In the genomic region with DNA sequence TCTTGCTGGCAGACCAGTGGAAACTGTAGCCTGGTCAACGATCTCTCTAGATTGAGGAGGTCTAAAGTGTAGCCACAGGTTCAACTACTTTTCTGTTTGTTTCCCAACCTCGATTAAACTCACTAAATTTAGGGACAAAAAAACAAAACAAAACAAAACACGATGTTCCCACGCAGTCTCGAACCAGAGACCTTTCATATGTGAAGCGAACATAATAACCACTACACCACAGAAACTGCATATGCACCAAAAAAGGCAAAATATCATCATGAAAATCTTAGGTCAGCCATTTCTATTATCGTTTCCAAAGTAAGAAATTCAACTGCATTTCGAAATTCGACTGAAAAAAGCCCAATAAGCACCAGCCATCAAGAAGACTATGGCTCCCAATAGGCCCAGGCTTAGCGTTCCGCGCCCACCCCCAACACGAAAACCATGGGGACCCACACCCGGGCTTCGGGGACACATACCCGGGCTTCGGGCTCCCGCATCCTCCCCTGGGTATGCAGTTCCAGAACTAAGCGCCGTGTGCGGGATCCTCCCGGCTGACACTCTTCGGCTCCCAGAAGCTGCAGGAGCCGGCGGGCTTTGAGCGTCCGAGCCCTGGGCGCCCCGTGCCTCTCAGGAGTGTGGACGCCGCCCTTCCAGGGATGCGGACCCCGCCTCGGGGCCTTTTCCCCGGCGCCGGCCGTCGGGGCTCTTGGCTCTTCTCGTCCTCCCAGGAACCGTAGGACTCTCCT, we compare ENCODE assay signal across 1 cellular context.
A peak's percentile ranks its signal among the peaks of the same experiment; 100 is the strongest.
TF ChIP-seq lines count a peak whose summit lies in the region.
"Not testable (repeated sequence)": the region's sequence is repeated elsewhere in the genome, so short reads cannot be mapped to it uniquely, and the experiment has no call there.

No MANE protein-coding gene starts in this region.

TF ChIP-seq in K562, 482 proteins besides CTCF, POLR2A, EP300 and RAD21:
- TF ChIP-seq ZBTB5 (IDR thresholded peaks at IDR 0.05) (0 out of 2 replicates have a peak, but pooled peaks have one; percentile 18), POLR3A (IDR thresholded peaks at IDR 0.05; ENCODE audit: borderline replicate concordance, extremely low read depth, insufficient read depth, insufficient read length) (peak; percentile 60), POLR2H (tag; IDR thresholded peaks at IDR 0.05; ENCODE audit: low read depth) (peak; percentile 97), BRD9 (IDR thresholded peaks at IDR 0.05; ENCODE audit: low read depth, partially characterized antibody) (peak; percentile 77), ZNF407 (IDR thresholded peaks at IDR 0.05; ENCODE audit: low read depth) (0 out of 2 replicates have a peak, but pooled peaks have one; percentile 28)
- TF ChIP-seq, protein P1, sequence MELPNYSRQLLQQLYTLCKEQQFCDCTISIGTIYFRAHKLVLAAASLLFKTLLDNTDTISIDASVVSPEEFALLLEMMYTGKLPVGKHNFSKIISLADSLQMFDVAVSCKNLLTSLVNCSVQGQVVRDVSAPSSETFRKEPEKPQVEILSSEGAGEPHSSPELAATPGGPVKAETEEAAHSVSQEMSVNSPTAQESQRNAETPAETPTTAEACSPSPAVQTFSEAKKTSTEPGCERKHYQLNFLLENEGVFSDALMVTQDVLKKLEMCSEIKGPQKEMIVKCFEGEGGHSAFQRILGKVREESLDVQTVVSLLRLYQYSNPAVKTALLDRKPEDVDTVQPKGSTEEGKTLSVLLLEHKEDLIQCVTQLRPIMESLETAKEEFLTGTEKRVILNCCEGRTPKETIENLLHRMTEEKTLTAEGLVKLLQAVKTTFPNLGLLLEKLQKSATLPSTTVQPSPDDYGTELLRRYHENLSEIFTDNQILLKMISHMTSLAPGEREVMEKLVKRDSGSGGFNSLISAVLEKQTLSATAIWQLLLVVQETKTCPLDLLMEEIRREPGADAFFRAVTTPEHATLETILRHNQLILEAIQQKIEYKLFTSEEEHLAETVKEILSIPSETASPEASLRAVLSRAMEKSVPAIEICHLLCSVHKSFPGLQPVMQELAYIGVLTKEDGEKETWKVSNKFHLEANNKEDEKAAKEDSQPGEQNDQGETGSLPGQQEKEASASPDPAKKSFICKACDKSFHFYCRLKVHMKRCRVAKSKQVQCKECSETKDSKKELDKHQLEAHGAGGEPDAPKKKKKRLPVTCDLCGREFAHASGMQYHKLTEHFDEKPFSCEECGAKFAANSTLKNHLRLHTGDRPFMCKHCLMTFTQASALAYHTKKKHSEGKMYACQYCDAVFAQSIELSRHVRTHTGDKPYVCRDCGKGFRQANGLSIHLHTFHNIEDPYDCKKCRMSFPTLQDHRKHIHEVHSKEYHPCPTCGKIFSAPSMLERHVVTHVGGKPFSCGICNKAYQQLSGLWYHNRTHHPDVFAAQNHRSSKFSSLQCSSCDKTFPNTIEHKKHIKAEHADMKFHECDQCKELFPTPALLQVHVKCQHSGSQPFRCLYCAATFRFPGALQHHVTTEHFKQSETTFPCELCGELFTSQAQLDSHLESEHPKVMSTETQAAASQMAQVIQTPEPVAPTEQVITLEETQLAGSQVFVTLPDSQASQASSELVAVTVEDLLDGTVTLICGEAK (IDR thresholded peaks at IDR 0.05): peak; percentile 58
- TF ChIP-seq, protein P1 (CRISPR knock-in tag; IDR thresholded peaks at IDR 0.05): not testable (repeated sequence)
